In the genomic region with DNA sequence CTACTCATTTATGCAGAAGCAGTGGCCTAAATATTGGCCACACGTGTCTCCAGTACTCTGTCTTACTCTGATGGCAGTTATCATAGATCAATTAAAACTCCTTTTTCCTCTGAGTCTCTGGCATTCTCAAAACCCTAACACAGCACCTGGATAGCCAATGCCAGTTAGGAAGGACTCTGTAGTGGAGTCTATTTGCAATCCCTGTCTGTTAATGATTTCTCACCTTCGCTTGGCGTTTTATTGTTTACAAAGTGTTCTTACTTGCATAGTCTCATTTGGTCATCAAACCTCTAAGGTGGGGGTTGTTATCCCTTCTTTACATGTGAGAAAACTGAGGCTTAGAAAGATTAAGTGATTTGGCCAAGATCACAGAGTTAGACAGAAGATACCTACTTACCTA, we compare ENCODE assay signal across 16 cellular contexts.
"Had no signal": no experiment of that assay in that cellular context is flagged by ENCODE, and none has a peak within 500 bp of the region (broad histone marks: within the 10 kb centered on the region; RNA-seq: fewer than 3 reads in every experiment).

No MANE protein-coding gene starts in this region.

- H3K27ac ChIP-seq: ascending aorta, lower lobe of right lung had no signal

- H3K4me1 ChIP-seq: ascending aorta, lower lobe of right lung had no signal

- ATAC-seq: effector memory CD8-positive, alpha-beta T cell; lower lobe of right lung; naive thymus-derived CD4-positive, alpha-beta T cell had no signal

- H3K27me3 ChIP-seq: ascending aorta, gastroesophageal sphincter, tibial nerve had no signal

- DNase-seq: activated CD4-positive, alpha-beta T cell treated with anti-CD3 and anti-CD28 coated beads, Interleukin-2, amount 50 U/mL, for 48 hours; activated naive CD4-positive, alpha-beta T cell treated with anti-CD3 and anti-CD28 coated beads for 36 hours; activated T-cell treated with anti-CD3 and anti-CD28 coated beads, Interleukin-2, amount 50 U/mL, for 1 hour; effector memory CD8-positive, alpha-beta T cell; islet precursor cell; lower lobe of right lung; midbrain; naive thymus-derived CD4-positive, alpha-beta T cell; stimulated activated CD4-positive, alpha-beta T cell treated with anti-CD3 and anti-CD28 coated beads, Interleukin-15, amount 100 ng/mL, for 24 hours; stimulated activated CD4-positive, alpha-beta T cell treated with anti-CD3 and anti-CD28 coated beads, Interleukin-4, amount 100 ng/mL, for 1 hour; stimulated activated naive CD4-positive, alpha-beta T cell had no signal

- H3K4me3 ChIP-seq: ascending aorta, gastroesophageal sphincter, lower lobe of right lung, skin epidermis, tibial nerve had no signal

- H3K9me3 ChIP-seq: ascending aorta, gastroesophageal sphincter, lower lobe of right lung, tibial nerve had no signal

- FAIRE-seq: bronchial epithelial cell had no signal

- H3K36me3 ChIP-seq: ascending aorta, gastroesophageal sphincter, lower lobe of right lung, tibial nerve had no signal
